In the genomic region with DNA sequence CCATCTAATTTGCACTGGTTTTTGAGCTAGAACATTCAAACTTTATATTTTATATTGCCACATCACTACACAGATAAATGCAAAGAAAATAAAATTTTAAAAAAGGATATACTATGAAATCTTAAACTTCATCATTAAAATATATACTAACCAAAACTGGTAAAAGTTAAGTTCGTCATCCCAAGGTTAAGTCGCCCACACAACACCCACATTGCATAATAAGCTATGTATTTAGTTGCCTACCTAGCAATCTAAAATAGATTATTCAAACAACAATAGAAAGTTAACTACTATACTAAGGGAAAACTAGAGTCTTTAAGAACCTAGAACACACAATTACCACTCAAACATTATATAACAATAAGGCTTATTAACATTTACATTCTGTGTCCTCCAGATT, we compare ENCODE assay signal across 26 cellular contexts. TPM values are rescaled to one million over a fixed set of nuclear protein-coding genes. Genes with fewer than 3 reads are reported as not detected.
"Had no signal": no experiment of that assay in that cellular context is flagged by ENCODE, and none has a peak within 500 bp of the region (broad histone marks: within the 10 kb centered on the region; RNA-seq: fewer than 3 reads in every experiment).

No MANE protein-coding gene starts in this region.

- H3K4me1 ChIP-seq: Peyer's patch had no signal

- H3K27ac ChIP-seq: Peyer's patch had no signal

- DNase-seq: IMR-90; Karpas-422; KG1; MG63; NCI-H1092; NCI-H1105 treated with DMSO at 0.1 percent for 48 hours; NCI-H1436; NCI-H187; NCI-H2029; NCI-H2081 treated with DMSO at 0.1 percent for 48 hours; NCI-H2171; NCI-H226; NCI-H446; NCI-H510A; NCI-H524 treated with DMSO at 0.1 percent for 48 hours; NCI-H69; NCI-H774; NK-92 treated with Interleukin-12 subunit alpha and Interleukin-12 subunit beta, amount 100 ng/mL, for 24 hours; PC-3; Peyer's patch; SHP77 treated with DMSO at 0.1 percent for 48 hours; SJCRH30 had no signal

- H3K27me3 ChIP-seq: MG63, Peyer's patch, SJCRH30 had no signal

- H3K36me3 ChIP-seq: MG63, Peyer's patch, SJCRH30 had no signal

- H3K4me3 ChIP-seq: MG63, Peyer's patch, SJCRH30 had no signal

- H3K9me3 ChIP-seq: MG63, Peyer's patch, SJCRH30 had no signal

- ATAC-seq: HepG2, PC-3, Right ventricle myocardium inferior, SK-N-SH treated with all-trans-retinoic acid at 6 μM for 48 hours had no signal

RNA-seq across cellular contexts. Expression of gene PDE10A, which starts 24.5 kb away (rescaled TPM):
- total RNA-seq: HepG2, OCI-LY7 had no signal
